In genomic region chr11:65554057-65554818, GRCh38 we compare ENCODE assay signal across 12 cellular contexts. TPM values are rescaled to one million over a fixed set of nuclear protein-coding genes. Genes with fewer than 3 reads are reported as not detected.
DNase-seq lines count a peak whose midpoint lies in the region; ATAC-seq and TF ChIP-seq lines count a peak whose summit lies in the region.
"Had no signal": no experiment of that assay in that cellular context is flagged by ENCODE, and none has a peak within 500 bp of the region (broad histone marks: within the 10 kb centered on the region; RNA-seq: fewer than 3 reads in every experiment).

No MANE protein-coding gene starts in this region.

- H3K27me3 ChIP-seq in iPS DF 6.9 (ENCODE audit: control insufficient read depth, insufficient read depth, low read length) (no peaks in the 10 kb centered on the region; the same call in 1 of the 2 replicates), tibial artery (no peaks in the 10 kb centered on the region), esophagus squamous epithelium (no peaks in the 10 kb centered on the region)
- H3K27me3 ChIP-seq: BE2C, pancreas, thyroid gland had no signal

- H3K27me3 Mint-ChIP-seq in activated naive CD4-positive, alpha-beta T cell treated with anti-CD3 and anti-CD28 coated beads, Interleukin-2, amount 10 ng/mL, durations not matched to agents 7 days and 5 days: peaks cover 5% of the 10 kb centered on the region
- no peaks in the 10 kb centered on the region for H3K27me3 Mint-ChIP-seq in T-helper 2 cell treated with Interferon-gamma antibody and Interleukin-4, amounts not matched to agents 5 μg/mL and 100 μg/mL, for 36 hours (ENCODE audit: low read depth)

- H3K27ac ChIP-seq in iPS DF 6.9 (ENCODE audit: low read length): no peak overlapping the region
- peak overlapping the region; percentile 96 to 98 for H3K27ac ChIP-seq in tibial artery
- H3K27ac ChIP-seq in esophagus squamous epithelium: peak overlapping the region in 1 of 4 donors; percentile 91
- H3K27ac ChIP-seq: epithelial cell of prostate, pancreas had no signal

- H3K4me1 Mint-ChIP-seq in activated naive CD4-positive, alpha-beta T cell treated with anti-CD3 and anti-CD28 coated beads, Interleukin-2, amount 10 ng/mL, durations not matched to agents 7 days and 5 days: peaks cover 74% of the 10 kb centered on the region
- peaks cover 50% of the 10 kb centered on the region for H3K4me1 Mint-ChIP-seq in T-helper 2 cell treated with Interferon-gamma antibody and Interleukin-4, amounts not matched to agents 5 μg/mL and 100 μg/mL, for 36 hours (ENCODE audit: low read depth)

- H3K9me3 Mint-ChIP-seq in activated naive CD4-positive, alpha-beta T cell treated with anti-CD3 and anti-CD28 coated beads, Interleukin-2, amount 10 ng/mL, durations not matched to agents 7 days and 5 days: no peaks in the 10 kb centered on the region
- no peaks in the 10 kb centered on the region for H3K9me3 Mint-ChIP-seq in T-helper 2 cell treated with Interferon-gamma antibody and Interleukin-4, amounts not matched to agents 5 μg/mL and 100 μg/mL, for 36 hours

- H3K4me3 Mint-ChIP-seq in activated naive CD4-positive, alpha-beta T cell treated with anti-CD3 and anti-CD28 coated beads, Interleukin-2, amount 10 ng/mL, durations not matched to agents 7 days and 5 days: peak overlapping the region; percentile 62
- peak overlapping the region; percentile 70 for H3K4me3 Mint-ChIP-seq in T-helper 2 cell treated with Interferon-gamma antibody and Interleukin-4, amounts not matched to agents 5 μg/mL and 100 μg/mL, for 36 hours

- H3K27ac Mint-ChIP-seq in activated naive CD4-positive, alpha-beta T cell treated with anti-CD3 and anti-CD28 coated beads, Interleukin-2, amount 10 ng/mL, durations not matched to agents 7 days and 5 days: peak overlapping the region; percentile 90
- H3K27ac Mint-ChIP-seq in T-helper 2 cell treated with Interferon-gamma antibody and Interleukin-4, amounts not matched to agents 5 μg/mL and 100 μg/mL, for 36 hours: peak overlapping the region; percentile 85

- H3K4me3 ChIP-seq in iPS DF 6.9 (ENCODE audit: low read length): peak overlapping the region; percentile 20; the same call in 1 of the 2 replicates
- H3K4me3 ChIP-seq in tibial artery: no peak overlapping the region
- H3K4me3 ChIP-seq in esophagus squamous epithelium: no peak overlapping the region
- H3K4me3 ChIP-seq: pancreas, thyroid gland had no signal

- peak; percentile 41 for DNase-seq in activated naive CD4-positive, alpha-beta T cell treated with anti-CD3 and anti-CD28 coated beads, Interleukin-2, amount 10 ng/mL, durations not matched to agents 7 days and 5 days
- DNase-seq in activated naive CD4-positive, alpha-beta T cell treated with anti-CD3 and anti-CD28 coated beads, Interleukin-2, amount 50 U/mL, for 16 hours: no peak
- no peak for DNase-seq in T-helper 2 cell treated with Interferon-gamma antibody and Interleukin-4, amounts not matched to agents 5 μg/mL and 100 μg/mL, for 36 hours (ENCODE audit: low spot score)
- DNase-seq in iPS DF 6.9 (ENCODE audit: low read depth, low spot score) (no peak), tibial artery (no peak), left cardiac atrium (no peak), esophagus squamous epithelium (lab: John Stamatoyannopoulos, UW) (no peak)
- DNase-seq: thyroid gland had no signal

- peaks cover 15% of the 10 kb centered on the region for H3K4me1 ChIP-seq in iPS DF 6.9 (ENCODE audit: control insufficient read depth, insufficient read depth, low read length)
- H3K4me1 ChIP-seq in tibial artery: peaks cover 0 to 50% (median 45%) of the 10 kb centered on the region in 4 donors
- peaks cover 39 to 84% (median 53%) of the 10 kb centered on the region in 3 donors for H3K4me1 ChIP-seq in esophagus squamous epithelium

- ATAC-seq in left cardiac atrium: no peak
- ATAC-seq in GM21723 (IDR thresholded peaks at IDR 0.05; ENCODE audit: unreplicated experiment): no peak
- ATAC-seq: pancreas had no signal

- CTCF ChIA-PET in activated naive CD4-positive, alpha-beta T cell treated with anti-CD3 and anti-CD28 coated beads, Interleukin-2, amount 10 ng/mL, durations not matched to agents 7 days and 5 days (lab: Charles Lee): interaction anchor here (1.0 to 3.6 kb wide), 5 partner anchors 8 to 17 kb away, joined by 3 to 35 read pairs (median 5); partner anchors contain the start of genes FAM89B and ZNRD2

- TF ChIP-seq CTCF in tibial artery (IDR thresholded peaks at IDR 0.05) (no peak), esophagus squamous epithelium (IDR thresholded peaks at IDR 0.05) (no peak)

- intact Hi-C loops in tibial artery (cut with DNase I; ENCODE audit: low total_unique reads) (no loop called here), left cardiac atrium (cut with DNase I) (no loop called here), esophagus squamous epithelium (cut with DNase I) (no loop called here)

- no peak for TF ChIP-seq POLR2A in esophagus squamous epithelium (IDR thresholded peaks at IDR 0.05)

- H3K9me3 ChIP-seq in iPS DF 6.9 (ENCODE audit: control insufficient read depth, insufficient read depth, low read length): no peaks in the 10 kb centered on the region
- H3K9me3 ChIP-seq in tibial artery: no peaks in the 10 kb centered on the region
- H3K9me3 ChIP-seq in esophagus squamous epithelium: no peaks in the 10 kb centered on the region
- H3K9me3 ChIP-seq: BE2C, pancreas, thyroid gland had no signal

- H3K36me3 ChIP-seq in iPS DF 6.9 (ENCODE audit: control insufficient read depth, insufficient read depth, low read length): no peaks in the 10 kb centered on the region
- peaks cover 0 to 45% (median 33%) of the 10 kb centered on the region in 3 donors for H3K36me3 ChIP-seq in tibial artery
- peaks cover 0 to 32% (median 0%) of the 10 kb centered on the region in 3 donors for H3K36me3 ChIP-seq in esophagus squamous epithelium
- H3K36me3 ChIP-seq: BE2C, pancreas, thyroid gland had no signal

- peaks cover 27% of the 10 kb centered on the region for H3K36me3 Mint-ChIP-seq in activated naive CD4-positive, alpha-beta T cell treated with anti-CD3 and anti-CD28 coated beads, Interleukin-2, amount 10 ng/mL, durations not matched to agents 7 days and 5 days
- H3K36me3 Mint-ChIP-seq in T-helper 2 cell treated with Interferon-gamma antibody and Interleukin-4, amounts not matched to agents 5 μg/mL and 100 μg/mL, for 36 hours (ENCODE audit: low read depth): peaks cover 15% of the 10 kb centered on the region

- WGBS in iPS DF 6.9 (ENCODE audit: insufficient coverage, insufficient read length): no CpG with 5 or more reads among the region's 27 CpGs
- WGBS in esophagus squamous epithelium, 2 donors: 79 to 81% methylated on average over 6 to 9 of the region's 27 CpGs

RNA-seq across cellular contexts. Expression of gene LTBP3, which starts 3.9 kb away (rescaled TPM):
- total RNA-seq in left cardiac atrium: 10 to 100 TPM; 85.6 to 96.2 TPM
- total RNA-seq in esophagus squamous epithelium: 10 to 100 TPM; 28.1 to 87.5 (median 54.0) TPM

RNA-seq across cellular contexts. Expression of gene ZNRD2, which starts 16.0 kb away (rescaled TPM):
- total RNA-seq in left cardiac atrium (10 to 100 TPM; 24.6 to 35.0 TPM), esophagus squamous epithelium (10 to 100 TPM; 33.2 to 48.0 (median 40.0) TPM)

RNA-seq across cellular contexts. Expression of gene FAM89B, which starts 18.1 kb away (rescaled TPM):
- total RNA-seq in left cardiac atrium (10 to 100 TPM; 33.5 to 34.5 TPM), esophagus squamous epithelium (10 to 100 TPM; 12.0 to 44.1 (median 23.9) TPM)

RNA-seq across cellular contexts. Expression of gene EHBP1L1, which starts 21.6 kb away (rescaled TPM):
- 10 to 100 TPM; 53.4 to 61.0 TPM for total RNA-seq in left cardiac atrium
- 100 to 1,000 TPM in 1 of 4 donors, 10 to 100 TPM in 3; 46.5 to 101 (median 87.4) TPM for total RNA-seq in esophagus squamous epithelium

RNA-seq across cellular contexts. Expression of gene SCYL1, which starts 29.4 kb away (rescaled TPM):
- 10 to 100 TPM; 51.5 to 67.3 TPM for total RNA-seq in left cardiac atrium
- total RNA-seq in esophagus squamous epithelium: 10 to 100 TPM; 40.6 to 63.3 (median 52.6) TPM
